8 cellular contexts compared by ENCODE assay signal in the genomic region with DNA sequence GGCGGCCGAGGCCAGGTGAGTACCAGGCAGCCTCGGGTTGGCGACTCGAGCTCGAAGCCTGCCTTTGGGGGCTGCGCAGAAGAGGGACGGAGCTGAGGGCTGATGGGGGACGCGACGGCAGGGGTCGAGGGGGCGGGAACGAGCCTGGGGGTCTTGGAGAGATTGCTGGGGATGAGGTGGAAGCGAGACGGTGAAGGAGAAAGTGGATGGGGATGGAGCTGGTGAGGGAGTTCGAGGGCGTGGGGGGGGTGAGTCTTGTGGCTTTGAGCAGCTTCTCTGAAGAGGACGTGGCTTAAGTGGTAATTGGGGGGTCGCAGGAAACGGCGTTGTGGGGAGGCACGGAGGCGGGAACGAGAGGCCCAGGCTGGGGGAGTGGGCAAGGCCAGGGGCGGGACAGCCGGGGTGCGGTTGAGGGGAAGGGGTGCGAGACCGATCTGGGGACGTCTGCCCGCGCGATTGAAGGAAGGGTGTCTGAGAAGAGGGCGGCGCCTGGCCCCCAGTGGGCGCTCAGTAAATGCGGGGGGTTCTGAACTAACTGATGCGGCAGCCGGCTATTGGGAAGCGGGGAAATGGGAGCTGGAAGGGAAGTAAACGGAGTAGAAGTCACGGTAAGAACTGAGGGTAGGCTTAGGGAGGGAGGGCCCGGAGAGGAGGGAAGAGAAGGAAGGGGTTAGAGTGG. TPM values are rescaled to one million over a fixed set of nuclear protein-coding genes. Genes with fewer than 3 reads are reported as not detected.
DNase-seq lines count a peak whose midpoint lies in the region; ATAC-seq and TF ChIP-seq lines count a peak whose summit lies in the region.

No MANE protein-coding gene starts in this region.

- no peak for TF ChIP-seq CTCF in Calu3 (IDR thresholded peaks at IDR 0.05; ENCODE audit: unreplicated experiment)
- no peak for TF ChIP-seq CTCF in LNCaP clone FGC (IDR thresholded peaks at IDR 0.05; ENCODE audit: control insufficient read depth, extremely low read depth, insufficient read depth)

- H3K4me3 ChIP-seq in LNCaP clone FGC (ENCODE audit: low read depth, low read length) = peak overlapping the region; percentile 74
- peak overlapping the region; percentile 70 to 80 for H3K4me3 ChIP-seq in muscle layer of colon (ENCODE audit: low read depth in 1 of 2, low read length in 2 of 2)

- DNase-seq in Calu3 (peak; percentile 8), LNCaP clone FGC (ENCODE audit: low read depth) (no peak), putamen (ENCODE audit: low spot score) (no peak)
- DNase-seq in activated CD4-positive, alpha-beta T cell treated with anti-CD3 and anti-CD28 coated beads, Interleukin-2, amount 50 U/mL, for 1 hour = peak; percentile 37
- peak; percentile 60 to 70 (median 64) for DNase-seq in effector memory CD8-positive, alpha-beta T cell

- peak overlapping the region; percentile 78 for H3K4me3 Mint-ChIP-seq in Calu3 (ENCODE audit: low read depth, unreplicated experiment)
- peak overlapping the region; percentile 92 to 96 for H3K4me3 Mint-ChIP-seq in effector memory CD8-positive, alpha-beta T cell
- peak overlapping the region; percentile 95 for H3K4me3 Mint-ChIP-seq in stimulated activated naive CD8-positive, alpha-beta T cell treated with anti-CD3 and anti-CD28 coated beads, Interleukin-15, Interleukin-2, amounts not matched to agents 100 ng/mL and 50 ng/mL, for 24 hours

- no peaks in the 10 kb centered on the region for H3K27me3 Mint-ChIP-seq in Calu3 (ENCODE audit: unreplicated experiment)
- no peaks in the 10 kb centered on the region for H3K27me3 Mint-ChIP-seq in effector memory CD8-positive, alpha-beta T cell
- no peaks in the 10 kb centered on the region for H3K27me3 Mint-ChIP-seq in stimulated activated naive CD8-positive, alpha-beta T cell treated with anti-CD3 and anti-CD28 coated beads, Interleukin-15, Interleukin-2, amounts not matched to agents 100 ng/mL and 50 ng/mL, for 24 hours

- peak overlapping the region; percentile 78 for H3K9ac ChIP-seq in muscle layer of colon (ENCODE audit: low read length)

- H3K9me3 ChIP-seq in muscle layer of colon (ENCODE audit: low read length) = no peaks in the 10 kb centered on the region

- peak; percentile 25 for ATAC-seq in effector memory CD8-positive, alpha-beta T cell (replicated peaks)
- no peak for ATAC-seq in HG02973 (IDR thresholded peaks at IDR 0.05; ENCODE audit: unreplicated experiment)

- intact Hi-C loops in Calu3 (cut with micrococcal nuclease; ENCODE audit: unreplicated experiment) = loop anchor here (2.0 kb wide), 1 partner anchor 59 kb away; no protein-coding TSS in a partner anchor

- no peaks in the 10 kb centered on the region for H3K27me3 ChIP-seq in muscle layer of colon (ENCODE audit: control insufficient read depth in 1 of 2, insufficient read depth in 2 of 2, low read length in 2 of 2)

- H3K27ac ChIP-seq in muscle layer of colon (ENCODE audit: low read depth, low read length) = peak overlapping the region; percentile 85

- peaks cover 6% of the 10 kb centered on the region for H3K36me3 ChIP-seq in muscle layer of colon (ENCODE audit: insufficient read depth, low read length)

- peaks cover 39% of the 10 kb centered on the region for H3K36me3 Mint-ChIP-seq in Calu3 (ENCODE audit: insufficient read depth, unreplicated experiment)
- H3K36me3 Mint-ChIP-seq in effector memory CD8-positive, alpha-beta T cell (ENCODE audit: insufficient read depth) = peaks cover 30% of the 10 kb centered on the region
- peaks cover 25% of the 10 kb centered on the region for H3K36me3 Mint-ChIP-seq in stimulated activated naive CD8-positive, alpha-beta T cell treated with anti-CD3 and anti-CD28 coated beads, Interleukin-15, Interleukin-2, amounts not matched to agents 100 ng/mL and 50 ng/mL, for 24 hours (ENCODE audit: low read depth)

- H3K9me3 Mint-ChIP-seq in Calu3 (ENCODE audit: low read depth, unreplicated experiment) = no peaks in the 10 kb centered on the region
- no peaks in the 10 kb centered on the region for H3K9me3 Mint-ChIP-seq in effector memory CD8-positive, alpha-beta T cell
- H3K9me3 Mint-ChIP-seq in stimulated activated naive CD8-positive, alpha-beta T cell treated with anti-CD3 and anti-CD28 coated beads, Interleukin-15, Interleukin-2, amounts not matched to agents 100 ng/mL and 50 ng/mL, for 24 hours = no peaks in the 10 kb centered on the region

- H3K27ac Mint-ChIP-seq in Calu3 (ENCODE audit: unreplicated experiment) = peak overlapping the region; percentile 33
- H3K27ac Mint-ChIP-seq in effector memory CD8-positive, alpha-beta T cell = peak overlapping the region; percentile 95 to 96
- H3K27ac Mint-ChIP-seq in stimulated activated naive CD8-positive, alpha-beta T cell treated with anti-CD3 and anti-CD28 coated beads, Interleukin-15, Interleukin-2, amounts not matched to agents 100 ng/mL and 50 ng/mL, for 24 hours = peak overlapping the region; percentile 91

- BruUV-seq in Calu3 (replicated peaks; lab: Mats Ljungman, UMichigan) = no TSS peak

- CTCF ChIA-PET in Calu3 (lab: Charles Lee) = no interaction called here

- H3K4me1 ChIP-seq in muscle layer of colon (ENCODE audit: insufficient read depth, low read length) = peaks cover 38% of the 10 kb centered on the region

- peaks cover 8% of the 10 kb centered on the region for H3K4me1 Mint-ChIP-seq in Calu3 (ENCODE audit: low read depth, unreplicated experiment)
- peaks cover 55 to 61% of the 10 kb centered on the region in 2 donors for H3K4me1 Mint-ChIP-seq in effector memory CD8-positive, alpha-beta T cell (ENCODE audit: low read depth in 2 of 2)
- peaks cover 64% of the 10 kb centered on the region for H3K4me1 Mint-ChIP-seq in stimulated activated naive CD8-positive, alpha-beta T cell treated with anti-CD3 and anti-CD28 coated beads, Interleukin-15, Interleukin-2, amounts not matched to agents 100 ng/mL and 50 ng/mL, for 24 hours (ENCODE audit: low read depth)

RNA-seq across cellular contexts. Expression of gene MYO9B, which starts 0.4 kb away (rescaled TPM):
- 38.4 and 40.4 TPM in 2 replicates for total RNA-seq in Calu3 (2022)

RNA-seq across cellular contexts. Expression of gene HAUS8, which starts 0.7 kb away (rescaled TPM):
- total RNA-seq in Calu3 (2022) = 15.7 and 20.5 TPM in 2 replicates

RNA-seq across cellular contexts. Expression of gene CPAMD8, which starts 49.4 kb away (rescaled TPM):
- 5.7 and 5.8 TPM in 2 replicates for total RNA-seq in Calu3 (2022)

Comparison
In these comparisons a context has a peak if more than half of its experiments do, and no peak if none do; other contexts are left out.
1. DNase-seq: peak in Calu3 (single experiment), activated CD4-positive, alpha-beta T cell treated with anti-CD3 and anti-CD28 coated beads, Interleukin-2, amount 50 U/mL, for 1 hour (single experiment) and effector memory CD8-positive, alpha-beta T cell (3 of 3); none in LNCaP clone FGC (single experiment) and putamen (single experiment).
2. H3K27ac Mint-ChIP-seq: peak in every context shown above with its lines; median percentile 96 in effector memory CD8-positive, alpha-beta T cell; 91 in stimulated activated naive CD8-positive, alpha-beta T cell treated with anti-CD3 and anti-CD28 coated beads, Interleukin-15, Interleukin-2, amounts not matched to agents 100 ng/mL and 50 ng/mL, for 24 hours; 33 in Calu3.
3. Peak in every context shown above with its lines, with median percentiles within 50 percentile points of each other: H3K4me3 Mint-ChIP-seq.